Comparison of ENCODE assay signal across 9 cellular contexts in genomic region chr10:122703483-122704448, GRCh38. TPM values are rescaled to one million over a fixed set of nuclear protein-coding genes. Genes with fewer than 3 reads are reported as not detected.
DNase-seq lines count a peak whose midpoint lies in the region; ATAC-seq and TF ChIP-seq lines count a peak whose summit lies in the region.
"Had no signal": no experiment of that assay in that cellular context is flagged by ENCODE, and none has a peak within 500 bp of the region (broad histone marks: within the 10 kb centered on the region; RNA-seq: fewer than 3 reads in every experiment).

No MANE protein-coding gene starts in this region.

- 16 to 38% methylated on average over 6 to 9 of the region's 9 CpGs for WGBS in body of pancreas, 2 donors

- H3K9me3 Mint-ChIP-seq in CD14-positive monocyte, result no peaks in the 10 kb centered on the region
- H3K9me3 Mint-ChIP-seq in T-cell, result no peaks in the 10 kb centered on the region
- H3K9me3 Mint-ChIP-seq in immature natural killer cell, result no peaks in the 10 kb centered on the region

- H3K4me3 ChIP-seq in NB4 (ENCODE audit: low read depth, low read length), result no peak overlapping the region
- H3K4me3 ChIP-seq in body of pancreas, result no peak overlapping the region

- no peak for DNase-seq in CD14-positive monocyte (ENCODE audit: low spot score)
- DNase-seq in NB4 (ENCODE audit: low read depth), result peak; percentile 73
- peak in 31 of 34 experiments; percentile 2 to 56 (median 29) for DNase-seq in T-cell
- DNase-seq in body of pancreas, result peak; percentile 80 to 85 (median 83)
- DNase-seq in immature natural killer cell, result peak; percentile 4 to 19 (median 15)
- DNase-seq in stimulated activated CD4-positive, alpha-beta T cell treated with anti-CD3 and anti-CD28 coated beads, Interleukin-12 subunit alpha, Interleukin-12 subunit beta, amount 100 ng/mL, for 4 hours, result peak; percentile 39
- DNase-seq in cortex of kidney (lab: John Stamatoyannopoulos, UW), result no peak

- TF ChIP-seq POLR2A in NB4 (IDR thresholded peaks at IDR 0.05; ENCODE audit: extremely low read depth, insufficient read length), result no peak
- TF ChIP-seq POLR2A in body of pancreas (IDR thresholded peaks at IDR 0.05), result no peak

- H3K36me3 ChIP-seq in body of pancreas (replicated peaks in 1 of 2; ENCODE audit: insufficient read depth in 1 of 2, low read depth in 2 of 2), result no peaks in the 10 kb centered on the region

- H3K27me3 ChIP-seq in body of pancreas, result no peaks in the 10 kb centered on the region

- H3K27ac ChIP-seq in body of pancreas, result peak overlapping the region in 3 of 4 donors; percentile 21 to 82 (median 74)

- H3K4me3 Mint-ChIP-seq in CD14-positive monocyte (no peak overlapping the region), T-cell (no peak overlapping the region), immature natural killer cell (no peak overlapping the region)

- no peaks in the 10 kb centered on the region for H3K4me1 Mint-ChIP-seq in CD14-positive monocyte
- peaks cover 0 to 8% (median 8%) of the 10 kb centered on the region in 3 donors for H3K4me1 Mint-ChIP-seq in T-cell
- H3K4me1 Mint-ChIP-seq in immature natural killer cell, result peaks cover 0 to 2% of the 10 kb centered on the region in 2 donors

- H3K9me3 ChIP-seq in body of pancreas, result no peaks in the 10 kb centered on the region

- H3K36me3 Mint-ChIP-seq in CD14-positive monocyte (no peaks in the 10 kb centered on the region), T-cell (no peaks in the 10 kb centered on the region), immature natural killer cell (no peaks in the 10 kb centered on the region)

- peaks cover 12% of the 10 kb centered on the region for H3K4me1 ChIP-seq in body of pancreas

- POLR2A ChIA-PET in T-cell (lab: Charles Lee), result no interaction called here

- CTCF ChIA-PET in T-cell (lab: Charles Lee), result interaction anchor here in 1 of 2 donors (0.6 kb wide), 1 partner anchor 405 kb away, joined by 3 read pairs; no protein-coding TSS in a partner anchor

- ATAC-seq in GM19351 (IDR thresholded peaks at IDR 0.05; ENCODE audit: unreplicated experiment) (peak; percentile 92), T-cell (replicated peaks in 1 of 4) (peak in 3 of 4 experiments; percentile 46 to 66 (median 61)), body of pancreas (peak; percentile 88)

- H3K27ac Mint-ChIP-seq in CD14-positive monocyte, result no peak overlapping the region
- H3K27ac Mint-ChIP-seq in T-cell, result no peak overlapping the region
- H3K27ac Mint-ChIP-seq in immature natural killer cell, result no peak overlapping the region

- H3K27me3 Mint-ChIP-seq in CD14-positive monocyte (ENCODE audit: low read depth in 3 of 3) (peaks cover 3 to 9% (median 9%) of the 10 kb centered on the region in 3 donors), T-cell (peaks cover 0 to 5% of the 10 kb centered on the region in 2 donors), immature natural killer cell (ENCODE audit: low read depth in 3 of 3) (peaks cover 0 to 1% (median 0%) of the 10 kb centered on the region in 3 donors)

- TF ChIP-seq CTCF in CD14-positive monocyte (IDR thresholded peaks at IDR 0.05) (peak; percentile 37), NB4 (IDR thresholded peaks at IDR 0.05; ENCODE audit: low read depth, low read length) (peak; percentile 89), body of pancreas (IDR thresholded peaks at IDR 0.05) (peak; percentile 70 to 95 (median 91))

- intact Hi-C loops in CD14-positive monocyte (cut with micrococcal nuclease), result no loop called here
- intact Hi-C loops in body of pancreas (cut with DNase I), result no loop called here

RNA-seq across cellular contexts. Expression of gene C10orf120, which starts 4.1 kb away (rescaled TPM):
- polyA plus RNA-seq in CD14-positive monocyte (not detected), immature natural killer cell (not detected)
- total RNA-seq in T-cell (not detected), body of pancreas (not detected)
- total RNA-seq: subcutaneous adipose tissue had no signal

Comparison
In these comparisons a context has a peak if more than half of its experiments do, and no peak if none do; other contexts are left out.
1. DNase-seq: peak in NB4 (single experiment), T-cell (31 of 34), body of pancreas (4 of 4), immature natural killer cell (3 of 3) and stimulated activated CD4-positive, alpha-beta T cell treated with anti-CD3 and anti-CD28 coated beads, Interleukin-12 subunit alpha, Interleukin-12 subunit beta, amount 100 ng/mL, for 4 hours (single experiment); none in CD14-positive monocyte (single experiment) and cortex of kidney (single experiment).
2. CTCF ChIP-seq: peak in every context shown above with its lines; median percentile 91 in body of pancreas; 89 in NB4; 37 in CD14-positive monocyte.
3. Peak in every context shown above with its lines, with median percentiles within 50 percentile points of each other: ATAC-seq.